1 cellular context compared by ENCODE assay signal in the genomic region with DNA sequence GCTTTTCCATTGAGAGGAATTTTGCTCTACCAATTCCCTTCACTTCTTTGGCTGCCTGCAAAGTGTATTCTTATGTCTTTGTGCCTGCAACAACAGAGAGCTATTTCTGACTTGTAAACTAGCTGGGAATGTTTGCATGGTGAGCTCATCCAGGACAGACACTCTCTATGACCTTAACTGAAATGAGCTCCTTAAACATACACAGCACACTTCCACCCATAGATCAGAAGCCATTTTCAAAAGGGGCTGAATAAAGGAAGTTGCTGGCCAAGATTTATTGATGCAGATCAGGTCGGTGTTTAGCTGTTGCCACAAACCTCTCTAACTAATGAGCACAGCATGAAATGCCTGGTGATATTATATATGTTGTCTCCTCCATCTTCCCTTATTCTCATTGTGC.
TF ChIP-seq lines count a peak whose summit lies in the region.

No MANE protein-coding gene starts in this region.

TF ChIP-seq in IMR-90, 13 proteins besides CTCF, POLR2A, EP300 and RAD21 (continued from another document):
- TF ChIP-seq MAFK (IDR thresholded peaks at IDR 0.05; ENCODE audit: low read depth, low read length) = no peak
- TF ChIP-seq, protein P1, sequence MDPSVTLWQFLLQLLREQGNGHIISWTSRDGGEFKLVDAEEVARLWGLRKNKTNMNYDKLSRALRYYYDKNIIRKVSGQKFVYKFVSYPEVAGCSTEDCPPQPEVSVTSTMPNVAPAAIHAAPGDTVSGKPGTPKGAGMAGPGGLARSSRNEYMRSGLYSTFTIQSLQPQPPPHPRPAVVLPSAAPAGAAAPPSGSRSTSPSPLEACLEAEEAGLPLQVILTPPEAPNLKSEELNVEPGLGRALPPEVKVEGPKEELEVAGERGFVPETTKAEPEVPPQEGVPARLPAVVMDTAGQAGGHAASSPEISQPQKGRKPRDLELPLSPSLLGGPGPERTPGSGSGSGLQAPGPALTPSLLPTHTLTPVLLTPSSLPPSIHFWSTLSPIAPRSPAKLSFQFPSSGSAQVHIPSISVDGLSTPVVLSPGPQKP (IDR thresholded peaks at IDR 0.05; ENCODE audit: borderline replicate concordance, low read depth, low read length) = no peak
- TF ChIP-seq SMC3 (IDR thresholded peaks at IDR 0.05; ENCODE audit: low read depth, low read length) = no peak
- TF ChIP-seq RCOR1 (IDR thresholded peaks at IDR 0.05; ENCODE audit: insufficient replicate concordance, low read length) = peak; percentile 39
- 0 out of 2 replicates have a peak, but pooled peaks have one; percentile 29 for TF ChIP-seq CEBPB (IDR thresholded peaks at IDR 0.05; ENCODE audit: low read depth, low read length)
- TF ChIP-seq BHLHE40 (IDR thresholded peaks at IDR 0.05; ENCODE audit: low read depth, low read length) = peak; percentile 13; the same call in 1 of the 2 replicates
- no peak for TF ChIP-seq CHD1 (IDR thresholded peaks at IDR 0.05; ENCODE audit: low read depth, low read length)
